Comparison of ENCODE assay signal across 15 cellular contexts in genomic region chr19:55704494-55705245, GRCh38. TPM values are rescaled to one million over a fixed set of nuclear protein-coding genes. Genes with fewer than 3 reads are reported as not detected.
DNase-seq lines count a peak whose midpoint lies in the region; ATAC-seq and TF ChIP-seq lines count a peak whose summit lies in the region.
"Had no signal": no experiment of that assay in that cellular context is flagged by ENCODE, and none has a peak within 500 bp of the region (broad histone marks: within the 10 kb centered on the region; RNA-seq: fewer than 3 reads in every experiment).

No MANE protein-coding gene starts in this region.

- no peaks in the 10 kb centered on the region for H4K20me1 ChIP-seq in DND-41 (ENCODE audit: insufficient read depth, low read length)

- H3K36me3 ChIP-seq in DND-41 (ENCODE audit: insufficient read depth, low read length) = peaks cover 19% of the 10 kb centered on the region; the same call in 1 of the 2 replicates
- peaks cover 0 to under 1% (median 0%) of the 10 kb centered on the region in 4 donors for H3K36me3 ChIP-seq in right lobe of liver
- H3K36me3 ChIP-seq in mesenchymal stem cell (ENCODE audit: control insufficient read depth in 1 of 2, insufficient read depth in 2 of 2, low read depth in 1 of 2, low read length in 2 of 2) = peaks cover 24 to 37% of the 10 kb centered on the region in 2 experiments

- H3K9me3 Mint-ChIP-seq in activated T-helper 1 cell treated with anti-CD3 and anti-CD28 coated beads, Interleukin-12 subunit alpha, Interleukin-12 subunit beta, Interleukin-2, Interleukin-4 antibody, amounts not matched to agents 30 ng/mL and 10 ng/mL and 1 ng/mL, durations not matched to agents 14 hours and 24 hours and 36 hours = no peaks in the 10 kb centered on the region
- H3K9me3 Mint-ChIP-seq: activated naive CD8-positive, alpha-beta T cell treated with anti-CD3 and anti-CD28 coated beads, Interleukin-2, amount 50 U/mL, for 24 hours; central memory CD8-positive, alpha-beta T cell had no signal

- TF ChIP-seq CTCF in DND-41 (IDR thresholded peaks at IDR 0.05; ENCODE audit: borderline replicate concordance, extremely low read depth, low read length, poor library complexity, severe bottlenecking) (peak; percentile 41), GM13977 (IDR thresholded peaks at IDR 0.05; ENCODE audit: extremely low read depth, insufficient read depth, missing control alignments) (peak; percentile 22), right lobe of liver (IDR thresholded peaks at IDR 0.05) (peak in 2 of 4 donors; percentile 15 to 22)

- H3K4me1 ChIP-seq in DND-41 (ENCODE audit: insufficient read depth, low read length) (no peaks in the 10 kb centered on the region), right lobe of liver (no peaks in the 10 kb centered on the region), mesenchymal stem cell (ENCODE audit: control insufficient read depth, insufficient read depth, low read depth, low read length) (no peaks in the 10 kb centered on the region)
- H3K4me1 ChIP-seq: suprapubic skin had no signal

- no peak overlapping the region for H3K4ac ChIP-seq in mesenchymal stem cell (ENCODE audit: low read depth in 1 of 2, low read length in 2 of 2)

- H3K79me2 ChIP-seq in DND-41 (ENCODE audit: insufficient read depth, low read length) = no peaks in the 10 kb centered on the region

- H3K4me2 ChIP-seq in DND-41 (ENCODE audit: insufficient read depth, low read length) (no peak overlapping the region), mesenchymal stem cell (ENCODE audit: low read length, poor library complexity, severe bottlenecking) (no peak overlapping the region)
- H3K4me2 ChIP-seq: SK-N-SH had no signal

- H3K9me3 ChIP-seq in DND-41 (ENCODE audit: insufficient read depth, low read length, severe bottlenecking) (no peaks in the 10 kb centered on the region), right lobe of liver (no peaks in the 10 kb centered on the region), mesenchymal stem cell (ENCODE audit: control insufficient read depth, low read length) (no peaks in the 10 kb centered on the region)
- H3K9me3 ChIP-seq: SK-N-SH, suprapubic skin had no signal

- no peak overlapping the region for H2AK5ac ChIP-seq in mesenchymal stem cell (ENCODE audit: low read length, severe bottlenecking)

- no peak overlapping the region for H3K18ac ChIP-seq in mesenchymal stem cell (ENCODE audit: low read depth in 1 of 2, low read length in 2 of 2)

- DNase-seq in DND-41 (no peak), GM13977 (ENCODE audit: low spot score) (no peak), right lobe of liver (no peak), mesenchymal stem cell (no peak)
- DNase-seq in activated T-helper 1 cell treated with anti-CD3 and anti-CD28 coated beads, Interleukin-12 subunit alpha, Interleukin-12 subunit beta, Interleukin-2, Interleukin-4 antibody, amounts not matched to agents 30 ng/mL and 10 ng/mL and 1 ng/mL, durations not matched to agents 14 hours and 24 hours and 36 hours (ENCODE audit: low spot score) = no peak
- DNase-seq: activated CD8-positive, alpha-beta memory T cell treated with anti-CD3 and anti-CD28 coated beads, Interleukin-2, amount 50 U/mL, for 4 hours; NCI-H1105 treated with DMSO at 0.1 percent for 48 hours; NCI-H345 had no signal

- H2BK15ac ChIP-seq in mesenchymal stem cell (ENCODE audit: low read depth, poor library complexity, severe bottlenecking) = no peak overlapping the region

- peaks cover 5% of the 10 kb centered on the region for H3K36me3 Mint-ChIP-seq in activated T-helper 1 cell treated with anti-CD3 and anti-CD28 coated beads, Interleukin-12 subunit alpha, Interleukin-12 subunit beta, Interleukin-2, Interleukin-4 antibody, amounts not matched to agents 30 ng/mL and 10 ng/mL and 1 ng/mL, durations not matched to agents 14 hours and 24 hours and 36 hours (ENCODE audit: low read depth)

- H3K9ac ChIP-seq in DND-41 (ENCODE audit: low read depth, low read length) = no peak overlapping the region
- H3K9ac ChIP-seq in mesenchymal stem cell (ENCODE audit: low read length) = no peak overlapping the region
- H3K9ac ChIP-seq: SK-N-SH had no signal

- no peak overlapping the region for H3K14ac ChIP-seq in mesenchymal stem cell (ENCODE audit: low read length in 2 of 2)

- in situ Hi-C loops in GM13977 (cut with MboI; ENCODE audit: low pct_unique_long_range_greater_than_20kb, low sequenced_read_pairs, unreplicated experiment) = no loop called here

- intact Hi-C loops in activated T-helper 1 cell treated with anti-CD3 and anti-CD28 coated beads, Interleukin-12 subunit alpha, Interleukin-12 subunit beta, Interleukin-2, Interleukin-4 antibody, amounts not matched to agents 30 ng/mL and 10 ng/mL and 1 ng/mL, durations not matched to agents 14 hours and 24 hours and 36 hours (cut with micrococcal nuclease) = no loop called here
- intact Hi-C loops in right lobe of liver (cut with DNase I) = no loop called here

- ATAC-seq in DND-41 (ENCODE audit: insufficient read depth, low read depth) = peak; percentile 25; the same call in 1 of the 3 replicates
- ATAC-seq in right lobe of liver = peak; percentile 38 to 50 (median 44)
- ATAC-seq in GM18520 (IDR thresholded peaks at IDR 0.05; ENCODE audit: unreplicated experiment) = no peak
- ATAC-seq in GM18909 (IDR thresholded peaks at IDR 0.05; ENCODE audit: poor library complexity, unreplicated experiment) = no peak

- peaks cover 4% of the 10 kb centered on the region for H3K27me3 ChIP-seq in DND-41 (ENCODE audit: insufficient read depth, low read length, poor library complexity)
- H3K27me3 ChIP-seq in right lobe of liver = no peaks in the 10 kb centered on the region
- H3K27me3 ChIP-seq in mesenchymal stem cell (ENCODE audit: control insufficient read depth in 1 of 2, insufficient read depth in 1 of 2, low read length in 2 of 2) = no peaks in the 10 kb centered on the region
- H3K27me3 ChIP-seq: suprapubic skin had no signal

- TF ChIP-seq POLR2A in right lobe of liver (IDR thresholded peaks at IDR 0.05) = no peak

- WGBS in right lobe of liver (ENCODE audit: insufficient coverage, low coverage, low lambda C conversion rate, missing lambda C conversion rate) = 94% methylated on average over 9 of the region's 15 CpGs
- WGBS in mesenchymal stem cell = 96% methylated on average over 15 of the region's 15 CpGs

- no peak overlapping the region for H3K23ac ChIP-seq in mesenchymal stem cell (ENCODE audit: low read length in 2 of 2)

- no peak overlapping the region for H2BK12ac ChIP-seq in mesenchymal stem cell (ENCODE audit: low read length in 2 of 2)

- H3K27me3 Mint-ChIP-seq in activated T-helper 1 cell treated with anti-CD3 and anti-CD28 coated beads, Interleukin-12 subunit alpha, Interleukin-12 subunit beta, Interleukin-2, Interleukin-4 antibody, amounts not matched to agents 30 ng/mL and 10 ng/mL and 1 ng/mL, durations not matched to agents 14 hours and 24 hours and 36 hours (ENCODE audit: insufficient read depth) = no peaks in the 10 kb centered on the region
- H3K27me3 Mint-ChIP-seq: activated naive CD8-positive, alpha-beta T cell treated with anti-CD3 and anti-CD28 coated beads, Interleukin-2, amount 50 U/mL, for 24 hours; central memory CD8-positive, alpha-beta T cell had no signal

- H4K8ac ChIP-seq in mesenchymal stem cell (ENCODE audit: low read length) = no peak overlapping the region

- H3K27ac ChIP-seq in DND-41 (ENCODE audit: low read length) (no peak overlapping the region), right lobe of liver (no peak overlapping the region), mesenchymal stem cell (ENCODE audit: low read length, poor library complexity, severe bottlenecking) (no peak overlapping the region)
- H3K27ac ChIP-seq: suprapubic skin had no signal

- no peak overlapping the region for H3K4me3 Mint-ChIP-seq in activated T-helper 1 cell treated with anti-CD3 and anti-CD28 coated beads, Interleukin-12 subunit alpha, Interleukin-12 subunit beta, Interleukin-2, Interleukin-4 antibody, amounts not matched to agents 30 ng/mL and 10 ng/mL and 1 ng/mL, durations not matched to agents 14 hours and 24 hours and 36 hours
- H3K4me3 Mint-ChIP-seq: activated naive CD8-positive, alpha-beta T cell treated with anti-CD3 and anti-CD28 coated beads, Interleukin-2, amount 50 U/mL, for 24 hours; central memory CD8-positive, alpha-beta T cell had no signal

- peak overlapping the region; percentile 37 for H3K27ac Mint-ChIP-seq in activated T-helper 1 cell treated with anti-CD3 and anti-CD28 coated beads, Interleukin-12 subunit alpha, Interleukin-12 subunit beta, Interleukin-2, Interleukin-4 antibody, amounts not matched to agents 30 ng/mL and 10 ng/mL and 1 ng/mL, durations not matched to agents 14 hours and 24 hours and 36 hours
- H3K27ac Mint-ChIP-seq: activated naive CD8-positive, alpha-beta T cell treated with anti-CD3 and anti-CD28 coated beads, Interleukin-2, amount 50 U/mL, for 24 hours had no signal

- no peak overlapping the region for H4K91ac ChIP-seq in mesenchymal stem cell (ENCODE audit: low read length)

- H2BK5ac ChIP-seq in mesenchymal stem cell (ENCODE audit: low read depth, low read length, poor library complexity, severe bottlenecking) = no peak overlapping the region

- H3K4me1 Mint-ChIP-seq in activated T-helper 1 cell treated with anti-CD3 and anti-CD28 coated beads, Interleukin-12 subunit alpha, Interleukin-12 subunit beta, Interleukin-2, Interleukin-4 antibody, amounts not matched to agents 30 ng/mL and 10 ng/mL and 1 ng/mL, durations not matched to agents 14 hours and 24 hours and 36 hours (ENCODE audit: low read depth) = no peaks in the 10 kb centered on the region
- H3K4me1 Mint-ChIP-seq: activated naive CD8-positive, alpha-beta T cell treated with anti-CD3 and anti-CD28 coated beads, Interleukin-2, amount 50 U/mL, for 24 hours; central memory CD8-positive, alpha-beta T cell had no signal

- H3K4me3 ChIP-seq in DND-41 (ENCODE audit: low read depth in 1 of 2, low read length in 2 of 2) = no peak overlapping the region
- no peak overlapping the region for H3K4me3 ChIP-seq in right lobe of liver
- no peak overlapping the region for H3K4me3 ChIP-seq in mesenchymal stem cell (ENCODE audit: insufficient read depth in 1 of 2, low read depth in 1 of 2, low read length in 2 of 2)
- H3K4me3 ChIP-seq: suprapubic skin had no signal

- H3K79me1 ChIP-seq in mesenchymal stem cell (replicated peaks; ENCODE audit: low read length, poor library complexity, severe bottlenecking) = peaks cover 4% of the 10 kb centered on the region

- H2BK120ac ChIP-seq in mesenchymal stem cell (ENCODE audit: low read depth, low read length) = no peak overlapping the region

- no peak overlapping the region for H2AFZ ChIP-seq in DND-41 (ENCODE audit: low read depth, low read length)
- H2AFZ ChIP-seq in mesenchymal stem cell (ENCODE audit: low read depth, low read length) = no peak overlapping the region

RNA-seq across cellular contexts. Expression of gene EPN1, which starts 29.6 kb away (rescaled TPM):
- total RNA-seq in activated T-helper 1 cell treated with anti-CD3 and anti-CD28 coated beads, Interleukin-12 subunit alpha, Interleukin-12 subunit beta, Interleukin-2, Interleukin-4 antibody, amounts not matched to agents 30 ng/mL and 10 ng/mL and 1 ng/mL, durations not matched to agents 14 hours and 24 hours and 36 hours = 46.0 and 48.3 TPM in 2 replicates
- total RNA-seq in right lobe of liver = 100 to 1,000 TPM in 5 of 6 experiments, 10 to 100 TPM in 1; 88.9 to 162 (median 107) TPM
- 111 TPM for polyA plus RNA-seq in mesenchymal stem cell (2013, experiment 1 of 2)
- 108 TPM for polyA plus RNA-seq in mesenchymal stem cell (2013, experiment 2 of 2)

RNA-seq across cellular contexts. Expression of gene NLRP9, which starts 33.5 kb away (rescaled TPM):
- not detected in 2 replicates for total RNA-seq in activated T-helper 1 cell treated with anti-CD3 and anti-CD28 coated beads, Interleukin-12 subunit alpha, Interleukin-12 subunit beta, Interleukin-2, Interleukin-4 antibody, amounts not matched to agents 30 ng/mL and 10 ng/mL and 1 ng/mL, durations not matched to agents 14 hours and 24 hours and 36 hours
- not detected for total RNA-seq in right lobe of liver
- polyA plus RNA-seq in mesenchymal stem cell (2013, experiment 1 of 2) = not detected
- polyA plus RNA-seq in mesenchymal stem cell (2013, experiment 2 of 2) = not detected
- total RNA-seq: Daoy, suprapubic skin had no signal
- polyA plus RNA-seq: SK-N-SH had no signal

RNA-seq across cellular contexts. Expression of gene U2AF2, which starts 49.8 kb away (rescaled TPM):
- total RNA-seq in activated T-helper 1 cell treated with anti-CD3 and anti-CD28 coated beads, Interleukin-12 subunit alpha, Interleukin-12 subunit beta, Interleukin-2, Interleukin-4 antibody, amounts not matched to agents 30 ng/mL and 10 ng/mL and 1 ng/mL, durations not matched to agents 14 hours and 24 hours and 36 hours = 384 and 394 TPM in 2 replicates
- 10 to 100 TPM; 55.1 to 75.6 (median 63.5) TPM for total RNA-seq in right lobe of liver
- polyA plus RNA-seq in mesenchymal stem cell (2013, experiment 1 of 2) = 90.3 TPM
- polyA plus RNA-seq in mesenchymal stem cell (2013, experiment 2 of 2) = 82.6 TPM

RNA-seq across cellular contexts. Expression of gene RFPL4A, which starts 54.2 kb away (rescaled TPM):
- total RNA-seq in activated T-helper 1 cell treated with anti-CD3 and anti-CD28 coated beads, Interleukin-12 subunit alpha, Interleukin-12 subunit beta, Interleukin-2, Interleukin-4 antibody, amounts not matched to agents 30 ng/mL and 10 ng/mL and 1 ng/mL, durations not matched to agents 14 hours and 24 hours and 36 hours = not detected in 2 replicates
- under 1 TPM in 4 of 6 experiments, not detected in 2; 0.31 to 0.99 (median 0.39) TPM for total RNA-seq in right lobe of liver
- not detected for polyA plus RNA-seq in mesenchymal stem cell (2013, experiment 1 of 2)
- not detected for polyA plus RNA-seq in mesenchymal stem cell (2013, experiment 2 of 2)
- total RNA-seq: suprapubic skin had no signal
- polyA plus RNA-seq: SK-N-SH had no signal

RNA-seq across cellular contexts. Expression of gene CCDC106, which starts 56.7 kb away (rescaled TPM):
- total RNA-seq in activated T-helper 1 cell treated with anti-CD3 and anti-CD28 coated beads, Interleukin-12 subunit alpha, Interleukin-12 subunit beta, Interleukin-2, Interleukin-4 antibody, amounts not matched to agents 30 ng/mL and 10 ng/mL and 1 ng/mL, durations not matched to agents 14 hours and 24 hours and 36 hours = 7.3 and 9.0 TPM in 2 replicates
- 10 to 100 TPM in 3 of 6 experiments, 1 to 10 TPM in 3; 6.1 to 19.7 (median 9.8) TPM for total RNA-seq in right lobe of liver
- 19.4 TPM for polyA plus RNA-seq in mesenchymal stem cell (2013, experiment 1 of 2)
- polyA plus RNA-seq in mesenchymal stem cell (2013, experiment 2 of 2) = 19.0 TPM

Comparison
In these comparisons a context has a peak if more than half of its experiments do, and no peak if none do; other contexts are left out.
1. ATAC-seq: peak in DND-41 (single experiment) and right lobe of liver (4 of 4); none in GM18520 (single experiment) and GM18909 (single experiment).